8 cellular contexts compared by ENCODE assay signal in genomic region chr6:25962368-25963127, GRCh38. TPM values are rescaled to one million over a fixed set of nuclear protein-coding genes. Genes with fewer than 3 reads are reported as not detected.
DNase-seq lines count a peak whose midpoint lies in the region; ATAC-seq and TF ChIP-seq lines count a peak whose summit lies in the region.

Gene TRIM38 (plus strand): TSS chr6:25962802. CDS start chr6:25966523, 3,721 bp downstream.

- H3K4me1 ChIP-seq in mucosa of rectum (ENCODE audit: control insufficient read depth in 2 of 2, insufficient read depth in 2 of 2, low read length in 2 of 2): peaks cover 15 to 17% of the 10 kb centered on the region in 2 donors

- peak within 1 kb of the TSS; percentile 99 for H3K27ac Mint-ChIP-seq in endothelial cell (ENCODE audit: unreplicated experiment)
- H3K27ac Mint-ChIP-seq in stimulated activated memory B cell treated with anti-CD40 and anti-IgM and Interleukin-4, amounts not matched to agents 10 μg/mL and 1 μg/mL and 100 μg/mL, for 72 hours: peak within 1 kb of the TSS; percentile 97

- H3K36me3 Mint-ChIP-seq in endothelial cell (ENCODE audit: low read depth, unreplicated experiment): peaks cover 26% of the 10 kb centered on the region
- peaks cover 31% of the 10 kb centered on the region for H3K36me3 Mint-ChIP-seq in stimulated activated memory B cell treated with anti-CD40 and anti-IgM and Interleukin-4, amounts not matched to agents 10 μg/mL and 1 μg/mL and 100 μg/mL, for 72 hours

- peak within 1 kb of the TSS; percentile 93 to 95 for H3K27ac ChIP-seq in mucosa of rectum (ENCODE audit: low read depth in 2 of 2, low read length in 2 of 2)

- peaks cover 8% of the 10 kb centered on the region for H3K27me3 Mint-ChIP-seq in endothelial cell (ENCODE audit: unreplicated experiment)
- H3K27me3 Mint-ChIP-seq in stimulated activated memory B cell treated with anti-CD40 and anti-IgM and Interleukin-4, amounts not matched to agents 10 μg/mL and 1 μg/mL and 100 μg/mL, for 72 hours: no peaks in the 10 kb centered on the region

- peak; percentile 77 for ATAC-seq in HG02870 (IDR thresholded peaks at IDR 0.05; ENCODE audit: unreplicated experiment)
- peak; percentile 95 for ATAC-seq in stimulated activated memory B cell treated with anti-CD40 and anti-IgM and Interleukin-4, amounts not matched to agents 10 μg/mL and 1 μg/mL and 100 μg/mL, for 72 hours

- no peaks in the 10 kb centered on the region for H3K27me3 ChIP-seq in mucosa of rectum (ENCODE audit: control insufficient read depth in 2 of 2, insufficient read depth in 2 of 2, low read length in 2 of 2)

- peak within 1 kb of the TSS; percentile 87 to 90 for H3K4me3 ChIP-seq in mucosa of rectum (ENCODE audit: low read length in 2 of 2)

- peaks cover 16 to 20% of the 10 kb centered on the region in 2 donors for H3K36me3 ChIP-seq in mucosa of rectum (ENCODE audit: control insufficient read depth in 2 of 2, insufficient read depth in 2 of 2, low read length in 2 of 2)

- no peaks in the 10 kb centered on the region for H3K9me3 ChIP-seq in mucosa of rectum (ENCODE audit: control insufficient read depth in 2 of 2, low read length in 2 of 2)

- DNase-seq in NCI-H82 (lab: John Stamatoyannopoulos, UW) (peak; percentile 52), NCI-H82 treated with DMSO at 0.1 percent for 48 hours (lab: John Stamatoyannopoulos, UW; ENCODE audit: unreplicated experiment) (no peak), NCI-H510A treated with DMSO at 0.1 percent for 48 hours (lab: John Stamatoyannopoulos, UW) (peak; percentile 75), endothelial cell (ENCODE audit: low spot score) (peak; percentile 29)
- DNase-seq in activated CD8-positive, alpha-beta memory T cell treated with anti-CD3 and anti-CD28 coated beads for 48 hours (ENCODE audit: low read depth in 2 of 3, low spot score in 2 of 3): peak; percentile 12 to 39 (median 19)

- TF ChIP-seq CTCF in endothelial cell (IDR thresholded peaks at IDR 0.05; ENCODE audit: unreplicated experiment): no peak

- H3K4me1 Mint-ChIP-seq in endothelial cell (ENCODE audit: unreplicated experiment): peaks cover 24% of the 10 kb centered on the region
- peaks cover 87% of the 10 kb centered on the region for H3K4me1 Mint-ChIP-seq in stimulated activated memory B cell treated with anti-CD40 and anti-IgM and Interleukin-4, amounts not matched to agents 10 μg/mL and 1 μg/mL and 100 μg/mL, for 72 hours

- H3K9ac ChIP-seq in mucosa of rectum (ENCODE audit: low read depth in 1 of 2, low read length in 2 of 2): peak within 1 kb of the TSS; percentile 87 to 98

- no peaks in the 10 kb centered on the region for H3K9me3 Mint-ChIP-seq in endothelial cell (ENCODE audit: unreplicated experiment)
- peaks cover 6% of the 10 kb centered on the region for H3K9me3 Mint-ChIP-seq in stimulated activated memory B cell treated with anti-CD40 and anti-IgM and Interleukin-4, amounts not matched to agents 10 μg/mL and 1 μg/mL and 100 μg/mL, for 72 hours

- H3K4me3 Mint-ChIP-seq in endothelial cell (ENCODE audit: unreplicated experiment): peak within 1 kb of the TSS; percentile 93
- H3K4me3 Mint-ChIP-seq in stimulated activated memory B cell treated with anti-CD40 and anti-IgM and Interleukin-4, amounts not matched to agents 10 μg/mL and 1 μg/mL and 100 μg/mL, for 72 hours: peak within 1 kb of the TSS; percentile 98

RNA-seq across cellular contexts. Expression of gene TRIM38, which starts in this region (rescaled TPM):
- total RNA-seq in endothelial cell (ENCODE audit: unreplicated experiment): 3.8 TPM
